In the genomic region with DNA sequence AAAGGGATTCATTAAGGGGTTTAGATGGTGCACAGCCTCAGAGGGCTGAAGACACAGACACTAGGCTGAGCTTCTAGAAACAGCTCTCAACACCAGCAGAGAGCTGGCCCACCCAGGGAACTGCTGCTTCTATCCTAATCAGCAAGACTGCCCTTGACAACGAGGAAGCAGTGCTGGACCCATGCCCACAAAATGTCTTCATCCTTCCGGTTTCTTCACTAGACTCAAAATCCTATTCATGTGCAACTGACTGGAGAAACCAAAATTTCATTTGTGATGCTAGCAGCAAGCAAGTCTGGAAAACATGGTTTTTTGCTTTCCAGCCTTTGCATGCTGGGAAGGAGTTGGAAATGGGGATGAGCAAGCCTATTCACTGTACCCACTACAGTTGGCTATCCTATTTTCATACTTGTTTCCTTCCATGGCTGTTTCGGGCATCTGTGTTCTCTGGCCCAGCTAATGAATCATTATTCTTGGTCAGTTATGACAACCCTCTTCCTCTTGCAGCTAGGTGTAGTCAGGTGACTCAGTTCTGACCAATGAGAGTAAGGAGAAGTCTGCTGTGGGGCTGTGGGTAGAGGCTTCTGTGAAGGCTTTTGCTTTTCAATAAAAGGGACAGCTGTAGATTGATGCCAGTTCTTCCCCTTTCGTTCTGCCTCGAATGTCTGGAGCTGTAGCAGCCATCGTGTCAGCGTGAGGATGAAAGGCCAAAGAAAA, we compare ENCODE assay signal across 8 cellular contexts. TPM values are rescaled to one million over a fixed set of nuclear protein-coding genes. Genes with fewer than 3 reads are reported as not detected.
A peak's percentile ranks its signal among the peaks of the same experiment; 100 is the strongest.
DNase-seq lines count a peak whose midpoint lies in the region; ATAC-seq and TF ChIP-seq lines count a peak whose summit lies in the region.

No MANE protein-coding gene starts in this region.

- no peaks in the 10 kb centered on the region for H3K36me3 Mint-ChIP-seq in activated CD4-positive, alpha-beta memory T cell treated with anti-CD3 and anti-CD28 coated beads for 36 hours

- no peaks in the 10 kb centered on the region for H3K79me2 ChIP-seq in Loucy (ENCODE audit: insufficient read depth, low read length)

- H3K9ac ChIP-seq in Loucy (ENCODE audit: low read depth, low read length, poor library complexity, severe bottlenecking), result no peak overlapping the region

- H4K20me1 ChIP-seq in Loucy (ENCODE audit: insufficient read depth, low read length, poor library complexity, severe bottlenecking), result no peaks in the 10 kb centered on the region

- H3K27ac Mint-ChIP-seq in activated CD4-positive, alpha-beta memory T cell treated with anti-CD3 and anti-CD28 coated beads for 36 hours, result no peak overlapping the region

- H3K4me1 Mint-ChIP-seq in activated CD4-positive, alpha-beta memory T cell treated with anti-CD3 and anti-CD28 coated beads for 36 hours (ENCODE audit: low read depth), result peaks cover 8% of the 10 kb centered on the region

- no peaks in the 10 kb centered on the region for H3F3A ChIP-seq in Loucy (ENCODE audit: low read depth)

- H3K4me2 ChIP-seq in Loucy (ENCODE audit: low read depth, low read length, poor library complexity, severe bottlenecking), result peak overlapping the region; percentile 11

- H3K4me3 Mint-ChIP-seq in activated CD4-positive, alpha-beta memory T cell treated with anti-CD3 and anti-CD28 coated beads for 36 hours, result no peak overlapping the region

- H3K27me3 ChIP-seq in Loucy (ENCODE audit: insufficient read depth, low read length, poor library complexity, severe bottlenecking), result no peaks in the 10 kb centered on the region

- no peaks in the 10 kb centered on the region for H3K9me3 ChIP-seq in Loucy (ENCODE audit: insufficient read depth, low read depth, low read length)

- H3K27me3 Mint-ChIP-seq in activated CD4-positive, alpha-beta memory T cell treated with anti-CD3 and anti-CD28 coated beads for 36 hours, result peaks cover 20% of the 10 kb centered on the region

- ATAC-seq in GM21737 (IDR thresholded peaks at IDR 0.05; ENCODE audit: unreplicated experiment), result peak; percentile 80

- TF ChIP-seq CTCF in GM10266 (IDR thresholded peaks at IDR 0.05; ENCODE audit: control insufficient read depth, insufficient read depth, low read depth, missing control alignments), result no peak
- no peak for TF ChIP-seq CTCF in Loucy (conservative IDR thresholded peaks at IDR 0.05; ENCODE audit: low read length)

- no peaks in the 10 kb centered on the region for H3K36me3 ChIP-seq in Loucy (ENCODE audit: insufficient read depth, low read length)

- intact Hi-C loops in activated CD4-positive, alpha-beta memory T cell treated with anti-CD3 and anti-CD28 coated beads for 36 hours (cut with micrococcal nuclease), result no loop called here

- POLR2A ChIA-PET in activated CD4-positive, alpha-beta memory T cell treated with anti-CD3 and anti-CD28 coated beads for 36 hours (lab: Charles Lee), result no interaction called here

- peak overlapping the region; percentile 76 for H2AFZ ChIP-seq in Loucy (ENCODE audit: low read length)

- peaks cover 8% of the 10 kb centered on the region for H3K4me1 ChIP-seq in Loucy (ENCODE audit: insufficient read depth, low read length, poor library complexity, severe bottlenecking)

- no peaks in the 10 kb centered on the region for H3K9me2 ChIP-seq in Loucy (replicated peaks; ENCODE audit: low read depth, low read length)

- peak; percentile 37 for DNase-seq in GM10266 (ENCODE audit: extremely low spot score)
- peak; percentile 79 for DNase-seq in amniotic epithelial cell (ENCODE audit: low read depth)
- peak; percentile 43 for DNase-seq in mesenteric fat pad (ENCODE audit: low spot score)
- no peak for DNase-seq in LoVo (ENCODE audit: low spot score)
- no peak for DNase-seq in NCI-H1048 (lab: John Stamatoyannopoulos, UW)
- DNase-seq in activated CD4-positive, alpha-beta memory T cell treated with anti-CD3 and anti-CD28 coated beads for 36 hours, result no peak

- CTCF ChIA-PET in activated CD4-positive, alpha-beta memory T cell treated with anti-CD3 and anti-CD28 coated beads for 36 hours (lab: Charles Lee), result interaction anchor here (0.8 to 1.2 kb wide), 7 partner anchors 15 to 56 kb away, joined by 3 to 11 read pairs (median 6); no protein-coding TSS in a partner anchor

- no peaks in the 10 kb centered on the region for H3K9me3 Mint-ChIP-seq in activated CD4-positive, alpha-beta memory T cell treated with anti-CD3 and anti-CD28 coated beads for 36 hours

- H3K4me3 ChIP-seq in Loucy (ENCODE audit: low read length, poor library complexity, severe bottlenecking), result peak overlapping the region; percentile 13

RNA-seq across cellular contexts. Expression of a gene that starts 14.6 kb away (rescaled TPM):
- not detected for total RNA-seq in mesenteric fat pad
- not detected for total RNA-seq in activated CD4-positive, alpha-beta memory T cell treated with anti-CD3 and anti-CD28 coated beads for 36 hours

RNA-seq across cellular contexts. Expression of a gene that starts 33.0 kb away (rescaled TPM):
- total RNA-seq in mesenteric fat pad, result not detected
- not detected for total RNA-seq in activated CD4-positive, alpha-beta memory T cell treated with anti-CD3 and anti-CD28 coated beads for 36 hours

Comparison
In these comparisons a context has a peak if more than half of its experiments do, and no peak if none do; other contexts are left out.
1. DNase-seq: peak in GM10266 (single experiment), amniotic epithelial cell (single experiment) and mesenteric fat pad (single experiment); none in LoVo (single experiment), NCI-H1048 (single experiment) and activated CD4-positive, alpha-beta memory T cell treated with anti-CD3 and anti-CD28 coated beads for 36 hours (single experiment).